32 cellular contexts compared by ENCODE assay signal in the genomic region with DNA sequence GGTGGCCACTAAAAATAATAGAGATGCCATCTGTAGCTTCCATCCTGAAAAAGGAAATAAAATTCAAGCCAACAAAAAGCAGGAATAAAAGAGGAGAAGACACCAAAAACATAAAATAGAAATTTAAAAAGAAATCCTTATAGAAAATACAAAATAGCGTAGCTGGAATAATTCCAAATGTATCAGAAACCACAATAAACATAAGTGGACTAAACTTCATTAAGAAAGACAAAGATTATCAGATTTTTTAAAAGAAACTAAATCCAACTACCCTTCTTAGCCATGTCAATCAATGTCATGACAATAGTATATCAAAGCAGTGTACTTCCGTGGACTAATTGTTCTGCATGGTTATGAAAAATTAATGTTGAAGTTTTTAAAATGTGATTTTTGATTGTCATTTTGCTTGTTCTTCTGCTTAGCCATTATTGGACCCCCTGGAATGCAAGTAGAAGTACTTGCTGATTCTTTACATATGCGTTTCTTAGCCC.
"Had no signal": no experiment of that assay in that cellular context is flagged by ENCODE, and none has a peak within 500 bp of the region (broad histone marks: within the 10 kb centered on the region; RNA-seq: fewer than 3 reads in every experiment).

No MANE protein-coding gene starts in this region.

- H3K27ac Mint-ChIP-seq: activated B cell treated with CpG ODN at 0.5 μM for 24 hours; activated CD4-positive, alpha-beta memory T cell treated with anti-CD3 and anti-CD28 coated beads for 36 hours; activated CD4-positive, alpha-beta T cell treated with anti-CD3 and anti-CD28 coated beads, Interleukin-2, amount 10 ng/mL, durations not matched to agents 24 days and 14 days; activated CD8-positive, alpha-beta T cell treated with anti-CD3 and anti-CD28 coated beads for 36 hours; activated naive CD4-positive, alpha-beta T cell treated with anti-CD3 and anti-CD28 coated beads, Interleukin-2, amount 10 ng/mL, durations not matched to agents 7 days and 5 days; activated naive CD8-positive, alpha-beta T cell; activated naive CD8-positive, alpha-beta T cell treated with anti-CD3 and anti-CD28 coated beads, Interleukin-2, amount 10 ng/mL, durations not matched to agents 7 days and 5 days; activated naive CD8-positive, alpha-beta T cell treated with anti-CD3 and anti-CD28 coated beads, Interleukin-2, amount 50 U/mL, for 24 hours; activated T-cell treated with anti-CD3 and anti-CD28 coated beads, Interleukin-2, amount 50 U/mL, for 24 hours; activated T-helper 2 cell treated with anti-CD3 and anti-CD28 coated beads, Interferon-gamma antibody, Interleukin-2, Interleukin-4, amounts not matched to agents 10 μg/mL and 5 μg/mL and 100 μg/mL, durations not matched to agents 14 hours and 24 hours and 36 hours; T-helper 2 cell treated with Interferon-gamma antibody and Interleukin-4, amounts not matched to agents 5 μg/mL and 100 μg/mL, for 36 hours had no signal

- H3K4me1 ChIP-seq: adrenal gland, body of pancreas had no signal

- DNase-seq: activated B cell treated with CpG ODN at 0.5 μM for 24 hours; activated CD4-positive, alpha-beta memory T cell treated with anti-CD3 and anti-CD28 coated beads for 36 hours; activated CD4-positive, alpha-beta T cell treated with anti-CD3 and anti-CD28 coated beads for 4 hours; activated CD4-positive, alpha-beta T cell treated with anti-CD3 and anti-CD28 coated beads, Interleukin-2, amount 10 ng/mL, durations not matched to agents 24 days and 14 days; activated CD4-positive, alpha-beta T cell treated with anti-CD3 and anti-CD28 coated beads, Interleukin-2, amount 50 U/mL, for 1 hour; activated CD4-positive, alpha-beta T cell treated with anti-CD3 and anti-CD28 coated beads, Interleukin-2, amount 50 U/mL, for 4 hours; activated CD4-positive, CD25-positive, alpha-beta regulatory T cell treated with anti-CD3 and anti-CD28 coated beads, Interleukin-2, amount 50 U/mL, for 72 hours; activated CD8-positive, alpha-beta memory T cell treated with anti-CD3 and anti-CD28 coated beads, Interleukin-2, amount 50 U/mL, for 4 hours; activated CD8-positive, alpha-beta T cell treated with anti-CD3 and anti-CD28 coated beads for 36 hours; activated effector memory CD4-positive, alpha-beta T cell treated with Interleukin-2 at 50 U/mL for 16 hours; activated gamma-delta T cell; activated naive CD4-positive, alpha-beta T cell treated with anti-CD3 and anti-CD28 coated beads, Interleukin-2, amount 10 ng/mL, durations not matched to agents 7 days and 5 days; activated naive CD4-positive, alpha-beta T cell treated with Interleukin-2 at 50 U/mL for 16 hours; activated naive CD8-positive, alpha-beta T cell treated with anti-CD3 and anti-CD28 coated beads, Interleukin-2, amount 10 ng/mL, durations not matched to agents 7 days and 5 days; activated naive CD8-positive, alpha-beta T cell treated with anti-CD3 and anti-CD28 coated beads, Interleukin-2, amount 50 U/mL, for 24 hours; activated T-cell treated with anti-CD3 and anti-CD28 coated beads, Interleukin-2, amount 50 U/mL, for 24 hours; activated T-cell treated with anti-CD3 and anti-CD28 coated beads, Interleukin-2, amount 50 U/mL, for 48 hours; adrenal gland; amniotic stem cell; aorta; body of pancreas; caudate nucleus; cerebellar nuclear complex; T-cell; T-helper 2 cell; T-helper 9 cell had no signal

- H3K36me3 ChIP-seq: cardiac muscle cell had no signal

- H3K27me3 Mint-ChIP-seq: activated B cell treated with CpG ODN at 0.5 μM for 24 hours; activated CD4-positive, alpha-beta memory T cell treated with anti-CD3 and anti-CD28 coated beads for 36 hours; activated CD4-positive, alpha-beta T cell treated with anti-CD3 and anti-CD28 coated beads, Interleukin-2, amount 10 ng/mL, durations not matched to agents 24 days and 14 days; activated CD8-positive, alpha-beta T cell treated with anti-CD3 and anti-CD28 coated beads for 36 hours; activated naive CD4-positive, alpha-beta T cell treated with anti-CD3 and anti-CD28 coated beads, Interleukin-2, amount 10 ng/mL, durations not matched to agents 7 days and 5 days; activated naive CD8-positive, alpha-beta T cell; activated naive CD8-positive, alpha-beta T cell treated with anti-CD3 and anti-CD28 coated beads, Interleukin-2, amount 10 ng/mL, durations not matched to agents 7 days and 5 days; activated naive CD8-positive, alpha-beta T cell treated with anti-CD3 and anti-CD28 coated beads, Interleukin-2, amount 50 U/mL, for 24 hours; activated T-cell treated with anti-CD3 and anti-CD28 coated beads, Interleukin-2, amount 50 U/mL, for 24 hours; central memory CD8-positive, alpha-beta T cell; T-cell had no signal

- H3K27ac ChIP-seq: adrenal gland, body of pancreas, cardiac muscle cell, VCaP had no signal

- H3K4me1 Mint-ChIP-seq: activated naive CD8-positive, alpha-beta T cell treated with anti-CD3 and anti-CD28 coated beads, Interleukin-2, amount 50 U/mL, for 24 hours; central memory CD8-positive, alpha-beta T cell had no signal

- ATAC-seq: activated CD8-positive, alpha-beta T cell treated with anti-CD3 and anti-CD28 coated beads for 36 hours; activated naive CD8-positive, alpha-beta T cell treated with anti-CD3 and anti-CD28 coated beads, Interleukin-2, amount 50 U/mL, for 24 hours; body of pancreas; T-cell had no signal

- H3K9me3 Mint-ChIP-seq: activated B cell treated with CpG ODN at 0.5 μM for 24 hours; activated CD4-positive, alpha-beta T cell treated with anti-CD3 and anti-CD28 coated beads, Interleukin-2, amount 10 ng/mL, durations not matched to agents 24 days and 14 days; activated naive CD4-positive, alpha-beta T cell treated with anti-CD3 and anti-CD28 coated beads, Interleukin-2, amount 10 ng/mL, durations not matched to agents 7 days and 5 days; central memory CD8-positive, alpha-beta T cell; T-cell had no signal

- H3K4me3 ChIP-seq: adrenal gland, body of pancreas, cardiac muscle cell had no signal

- H3K4me3 Mint-ChIP-seq: activated B cell treated with CpG ODN at 0.5 μM for 24 hours; activated CD4-positive, alpha-beta memory T cell treated with anti-CD3 and anti-CD28 coated beads for 36 hours; activated CD4-positive, alpha-beta T cell treated with anti-CD3 and anti-CD28 coated beads, Interleukin-2, amount 10 ng/mL, durations not matched to agents 24 days and 14 days; activated CD8-positive, alpha-beta T cell treated with anti-CD3 and anti-CD28 coated beads for 36 hours; activated naive CD4-positive, alpha-beta T cell treated with anti-CD3 and anti-CD28 coated beads, Interleukin-2, amount 10 ng/mL, durations not matched to agents 7 days and 5 days; activated naive CD8-positive, alpha-beta T cell; activated naive CD8-positive, alpha-beta T cell treated with anti-CD3 and anti-CD28 coated beads, Interleukin-2, amount 10 ng/mL, durations not matched to agents 7 days and 5 days; activated naive CD8-positive, alpha-beta T cell treated with anti-CD3 and anti-CD28 coated beads, Interleukin-2, amount 50 U/mL, for 24 hours; activated T-cell treated with anti-CD3 and anti-CD28 coated beads, Interleukin-2, amount 50 U/mL, for 24 hours; central memory CD8-positive, alpha-beta T cell; T-cell; T-helper 2 cell treated with Interferon-gamma antibody and Interleukin-4, amounts not matched to agents 5 μg/mL and 100 μg/mL, for 36 hours had no signal

- H3K27me3 ChIP-seq: adrenal gland, body of pancreas, cardiac muscle cell had no signal

- H3K9me3 ChIP-seq: adrenal gland, body of pancreas had no signal
